In genomic region chr5:32507738-32508434, GRCh38 we compare ENCODE assay signal across 15 cellular contexts.
DNase-seq lines count a peak whose midpoint lies in the region; ATAC-seq and TF ChIP-seq lines count a peak whose summit lies in the region.
"Had no signal": no experiment of that assay in that cellular context is flagged by ENCODE, and none has a peak within 500 bp of the region (broad histone marks: within the 10 kb centered on the region; RNA-seq: fewer than 3 reads in every experiment).

No MANE protein-coding gene starts in this region.

- no peak overlapping the region for H3K4me3 ChIP-seq in uterus
- H3K4me3 ChIP-seq: coronary artery, HAP-1, SJCRH30 had no signal

- TF ChIP-seq CTCF in uterus (IDR thresholded peaks at IDR 0.05) = no peak

- H3K4me1 ChIP-seq in uterus = peaks cover 11 to 25% of the 10 kb centered on the region in 2 donors
- H3K4me1 ChIP-seq: HAP-1 had no signal

- H3K9me3 ChIP-seq in uterus = no peaks in the 10 kb centered on the region
- H3K9me3 ChIP-seq: HAP-1, SJCRH30 had no signal

- H3K36me3 ChIP-seq in uterus = no peaks in the 10 kb centered on the region
- H3K36me3 ChIP-seq: HAP-1, SJCRH30 had no signal

- no peaks in the 10 kb centered on the region for H3K27me3 ChIP-seq in uterus
- H3K27me3 ChIP-seq: SJCRH30 had no signal

- ATAC-seq in activated T-cell treated with anti-CD3 and anti-CD28 coated beads, Interleukin-2, amount 50 U/mL, for 72 hours (replicated peaks in 1 of 2) = no peak
- ATAC-seq in GM21515 (IDR thresholded peaks at IDR 0.05; ENCODE audit: unreplicated experiment) (no peak), GM21390 (IDR thresholded peaks at IDR 0.05; ENCODE audit: unreplicated experiment) (no peak)

- DNase-seq in activated T-cell treated with anti-CD3 and anti-CD28 coated beads, Interleukin-2, amount 50 U/mL, for 72 hours = no peak
- DNase-seq in activated T-cell treated with anti-CD3 and anti-CD28 coated beads, Interleukin-2, amount 50 U/mL, for 1 hour = no peak
- DNase-seq in amniotic epithelial cell (ENCODE audit: low read depth) (peak; percentile 86), inferior parietal cortex (ENCODE audit: extremely low spot score) (peak; percentile 47), uterus (peak; percentile 61 to 64), middle frontal gyrus (ENCODE audit: extremely low spot score, low spot score) (no peak)
- DNase-seq: activated CD4-positive, CD25-positive, alpha-beta regulatory T cell treated with anti-CD3 and anti-CD28 coated beads, Interleukin-2, amount 50 U/mL, for 72 hours; GF-D8; NCI-H524 treated with DMSO at 0.1 percent for 48 hours; SJCRH30; stimulated activated CD4-positive, alpha-beta T cell treated with anti-CD3 and anti-CD28 coated beads, Interleukin-12 subunit alpha, Interleukin-12 subunit beta, amount 100 ng/mL, for 4 hours had no signal

- H3K27ac ChIP-seq in uterus = peak overlapping the region; percentile 64 to 69
- H3K27ac ChIP-seq: SJCRH30 had no signal

- intact Hi-C loops in uterus (cut with DNase I; ENCODE audit: low total_unique reads) = no loop called here

- peaks cover 22% of the 10 kb centered on the region for H3K27me3 Mint-ChIP-seq in activated T-cell treated with anti-CD3 and anti-CD28 coated beads, Interleukin-2, amount 50 U/mL, for 72 hours (ENCODE audit: low read depth)

- no peaks in the 10 kb centered on the region for H3K36me3 Mint-ChIP-seq in activated T-cell treated with anti-CD3 and anti-CD28 coated beads, Interleukin-2, amount 50 U/mL, for 72 hours (ENCODE audit: insufficient read depth in 2 of 2)

- H3K4me1 Mint-ChIP-seq in activated T-cell treated with anti-CD3 and anti-CD28 coated beads, Interleukin-2, amount 50 U/mL, for 72 hours (ENCODE audit: low read depth) = peaks cover 16% of the 10 kb centered on the region

- H3K4me3 Mint-ChIP-seq in activated T-cell treated with anti-CD3 and anti-CD28 coated beads, Interleukin-2, amount 50 U/mL, for 72 hours = no peak overlapping the region

- TF ChIP-seq POLR2A in uterus (IDR thresholded peaks at IDR 0.05) = no peak

- no peaks in the 10 kb centered on the region for H3K9me3 Mint-ChIP-seq in activated T-cell treated with anti-CD3 and anti-CD28 coated beads, Interleukin-2, amount 50 U/mL, for 72 hours

- H3K27ac Mint-ChIP-seq in activated T-cell treated with anti-CD3 and anti-CD28 coated beads, Interleukin-2, amount 50 U/mL, for 72 hours = peak overlapping the region; percentile 42

Comparison
In these comparisons a context has a peak if more than half of its experiments do, and no peak if none do; other contexts are left out.
1. DNase-seq: peak in amniotic epithelial cell (single experiment), inferior parietal cortex (single experiment) and uterus (2 of 2); none in activated T-cell treated with anti-CD3 and anti-CD28 coated beads, Interleukin-2, amount 50 U/mL, for 72 hours (0 of 2), activated T-cell treated with anti-CD3 and anti-CD28 coated beads, Interleukin-2, amount 50 U/mL, for 1 hour (single experiment) and middle frontal gyrus (single experiment).